39 cellular contexts compared by ENCODE assay signal in genomic region chr6:144437105-144437504, GRCh38.
"Had no signal": no experiment of that assay in that cellular context is flagged by ENCODE, and none has a peak within 500 bp of the region (broad histone marks: within the 10 kb centered on the region; RNA-seq: fewer than 3 reads in every experiment).

No MANE protein-coding gene starts in this region.

- H3K27me3 Mint-ChIP-seq: activated naive CD4-positive, alpha-beta T cell treated with anti-CD3 and anti-CD28 coated beads, Interleukin-2, amount 10 ng/mL, durations not matched to agents 7 days and 5 days; activated naive CD4-positive, alpha-beta T cell treated with anti-CD3 and anti-CD28 coated beads, Interleukin-2, amount 50 U/mL, for 24 hours; activated naive CD8-positive, alpha-beta T cell; activated naive CD8-positive, alpha-beta T cell treated with anti-CD3 and anti-CD28 coated beads for 36 hours; activated naive CD8-positive, alpha-beta T cell treated with anti-CD3 and anti-CD28 coated beads, Interleukin-2, amount 10 ng/mL, durations not matched to agents 7 days and 5 days; activated naive CD8-positive, alpha-beta T cell treated with anti-CD3 and anti-CD28 coated beads, Interleukin-2, amount 50 U/mL, for 24 hours; activated T-cell treated with anti-CD3 and anti-CD28 coated beads, Interleukin-2, amount 50 U/mL, for 24 hours; activated T-helper 17 cell treated with anti-CD3 and anti-CD28 coated beads, Interleukin-2, amount 50 U/mL, for 72 hours; brain had no signal

- H3K4me1 ChIP-seq: breast epithelium had no signal

- H3K4me1 Mint-ChIP-seq: activated naive CD8-positive, alpha-beta T cell treated with anti-CD3 and anti-CD28 coated beads for 36 hours; brain had no signal

- H3K9me3 ChIP-seq: adrenal gland, ascending aorta, body of pancreas had no signal

- H3K27me3 ChIP-seq: adrenal gland, ascending aorta, body of pancreas, brain microvascular endothelial cell, breast epithelium, cardiac muscle cell had no signal

- H3K4me3 Mint-ChIP-seq: activated naive CD4-positive, alpha-beta T cell treated with anti-CD3 and anti-CD28 coated beads for 36 hours; activated naive CD4-positive, alpha-beta T cell treated with anti-CD3 and anti-CD28 coated beads, Interleukin-2, amount 10 ng/mL, durations not matched to agents 7 days and 5 days; activated naive CD4-positive, alpha-beta T cell treated with anti-CD3 and anti-CD28 coated beads, Interleukin-2, amount 50 U/mL, for 24 hours; activated naive CD8-positive, alpha-beta T cell; activated naive CD8-positive, alpha-beta T cell treated with anti-CD3 and anti-CD28 coated beads for 36 hours; activated naive CD8-positive, alpha-beta T cell treated with anti-CD3 and anti-CD28 coated beads, Interleukin-2, amount 10 ng/mL, durations not matched to agents 7 days and 5 days; activated naive CD8-positive, alpha-beta T cell treated with anti-CD3 and anti-CD28 coated beads, Interleukin-2, amount 50 U/mL, for 24 hours; activated T-cell treated with anti-CD3 and anti-CD28 coated beads, Interleukin-2, amount 50 U/mL, for 24 hours; activated T-cell treated with anti-CD3 and anti-CD28 coated beads, Interleukin-2, amount 50 U/mL, for 4 hours; activated T-cell treated with anti-CD3 and anti-CD28 coated beads, Interleukin-2, amount 50 U/mL, for 72 hours; activated T-helper 1 cell treated with anti-CD3 and anti-CD28 coated beads, Interleukin-12 subunit alpha, Interleukin-12 subunit beta, Interleukin-2, Interleukin-4 antibody, amounts not matched to agents 30 ng/mL and 10 ng/mL and 1 ng/mL, durations not matched to agents 14 hours and 24 hours and 36 hours; activated T-helper 17 cell treated with anti-CD3 and anti-CD28 coated beads, Interleukin-2, amount 50 U/mL, for 72 hours; brain had no signal

- DNase-seq: activated effector memory CD4-positive, alpha-beta T cell treated with anti-CD3 and anti-CD28 coated beads, Interleukin-2, amount 50 U/mL, for 16 hours; activated effector memory CD4-positive, alpha-beta T cell treated with Interleukin-2 at 50 U/mL for 16 hours; activated gamma-delta T cell; activated gamma-delta T cell treated with Interleukin-2 at 50 U/mL for 16 hours; activated naive CD4-positive, alpha-beta T cell treated with anti-CD3 and anti-CD28 coated beads for 36 hours; activated naive CD4-positive, alpha-beta T cell treated with anti-CD3 and anti-CD28 coated beads, Interleukin-2, amount 10 ng/mL, durations not matched to agents 7 days and 5 days; activated naive CD4-positive, alpha-beta T cell treated with anti-CD3 and anti-CD28 coated beads, Interleukin-2, amount 50 U/mL, for 16 hours; activated naive CD4-positive, alpha-beta T cell treated with Interleukin-2 at 50 U/mL for 16 hours; activated naive CD8-positive, alpha-beta T cell treated with anti-CD3 and anti-CD28 coated beads for 36 hours; activated naive CD8-positive, alpha-beta T cell treated with anti-CD3 and anti-CD28 coated beads, Interleukin-2, amount 10 ng/mL, durations not matched to agents 7 days and 5 days; activated naive CD8-positive, alpha-beta T cell treated with anti-CD3 and anti-CD28 coated beads, Interleukin-2, amount 50 U/mL, for 24 hours; activated T-cell treated with anti-CD3 and anti-CD28 coated beads for 4 hours; activated T-cell treated with anti-CD3 and anti-CD28 coated beads, Interleukin-2, amount 50 U/mL, for 1 hour; activated T-cell treated with anti-CD3 and anti-CD28 coated beads, Interleukin-2, amount 50 U/mL, for 24 hours; activated T-cell treated with anti-CD3 and anti-CD28 coated beads, Interleukin-2, amount 50 U/mL, for 4 hours; activated T-cell treated with anti-CD3 and anti-CD28 coated beads, Interleukin-2, amount 50 U/mL, for 48 hours; activated T-cell treated with anti-CD3 and anti-CD28 coated beads, Interleukin-2, amount 50 U/mL, for 72 hours; adrenal gland; amniotic stem cell; amygdala; anterior cingulate cortex; aorta; body of pancreas; brain microvascular endothelial cell; caudate nucleus; central memory CD4-positive, alpha-beta T cell; cerebellar nuclear complex had no signal

- ATAC-seq: activated naive CD4-positive, alpha-beta T cell treated with anti-CD3 and anti-CD28 coated beads, Interleukin-2, amount 50 U/mL, for 72 hours; activated naive CD8-positive, alpha-beta T cell treated with anti-CD3 and anti-CD28 coated beads, Interleukin-2, amount 50 U/mL, for 24 hours; activated T-cell treated with anti-CD3 and anti-CD28 coated beads, Interleukin-2, amount 50 U/mL, for 4 hours; activated T-cell treated with anti-CD3 and anti-CD28 coated beads, Interleukin-2, amount 50 U/mL, for 72 hours; activated T-helper 17 cell treated with anti-CD3 and anti-CD28 coated beads, Interleukin-2, amount 50 U/mL, for 72 hours; body of pancreas had no signal

- FAIRE-seq: astrocyte, bronchial epithelial cell had no signal

- H3K27ac ChIP-seq: adrenal gland, ascending aorta, body of pancreas, brain microvascular endothelial cell, breast epithelium, cardiac muscle cell had no signal

- H3K27ac Mint-ChIP-seq: activated naive CD4-positive, alpha-beta T cell treated with anti-CD3 and anti-CD28 coated beads for 36 hours; activated naive CD4-positive, alpha-beta T cell treated with anti-CD3 and anti-CD28 coated beads, Interleukin-2, amount 10 ng/mL, durations not matched to agents 7 days and 5 days; activated naive CD4-positive, alpha-beta T cell treated with anti-CD3 and anti-CD28 coated beads, Interleukin-2, amount 50 U/mL, for 24 hours; activated naive CD8-positive, alpha-beta T cell; activated naive CD8-positive, alpha-beta T cell treated with anti-CD3 and anti-CD28 coated beads for 36 hours; activated naive CD8-positive, alpha-beta T cell treated with anti-CD3 and anti-CD28 coated beads, Interleukin-2, amount 10 ng/mL, durations not matched to agents 7 days and 5 days; activated naive CD8-positive, alpha-beta T cell treated with anti-CD3 and anti-CD28 coated beads, Interleukin-2, amount 50 U/mL, for 24 hours; activated T-cell treated with anti-CD3 and anti-CD28 coated beads, Interleukin-2, amount 50 U/mL, for 24 hours; activated T-cell treated with anti-CD3 and anti-CD28 coated beads, Interleukin-2, amount 50 U/mL, for 72 hours; activated T-helper 1 cell treated with anti-CD3 and anti-CD28 coated beads, Interleukin-12 subunit alpha, Interleukin-12 subunit beta, Interleukin-2, Interleukin-4 antibody, amounts not matched to agents 30 ng/mL and 10 ng/mL and 1 ng/mL, durations not matched to agents 14 hours and 24 hours and 36 hours; activated T-helper 17 cell treated with anti-CD3 and anti-CD28 coated beads, Interleukin-2, amount 50 U/mL, for 72 hours; activated T-helper 2 cell treated with anti-CD3 and anti-CD28 coated beads, Interferon-gamma antibody, Interleukin-2, Interleukin-4, amounts not matched to agents 10 μg/mL and 5 μg/mL and 100 μg/mL, durations not matched to agents 14 hours and 24 hours and 36 hours; brain had no signal

- H3K4me3 ChIP-seq: adrenal gland, ascending aorta, body of pancreas, breast epithelium, cardiac muscle cell had no signal
